20 cellular contexts compared by ENCODE assay signal in the genomic region with DNA sequence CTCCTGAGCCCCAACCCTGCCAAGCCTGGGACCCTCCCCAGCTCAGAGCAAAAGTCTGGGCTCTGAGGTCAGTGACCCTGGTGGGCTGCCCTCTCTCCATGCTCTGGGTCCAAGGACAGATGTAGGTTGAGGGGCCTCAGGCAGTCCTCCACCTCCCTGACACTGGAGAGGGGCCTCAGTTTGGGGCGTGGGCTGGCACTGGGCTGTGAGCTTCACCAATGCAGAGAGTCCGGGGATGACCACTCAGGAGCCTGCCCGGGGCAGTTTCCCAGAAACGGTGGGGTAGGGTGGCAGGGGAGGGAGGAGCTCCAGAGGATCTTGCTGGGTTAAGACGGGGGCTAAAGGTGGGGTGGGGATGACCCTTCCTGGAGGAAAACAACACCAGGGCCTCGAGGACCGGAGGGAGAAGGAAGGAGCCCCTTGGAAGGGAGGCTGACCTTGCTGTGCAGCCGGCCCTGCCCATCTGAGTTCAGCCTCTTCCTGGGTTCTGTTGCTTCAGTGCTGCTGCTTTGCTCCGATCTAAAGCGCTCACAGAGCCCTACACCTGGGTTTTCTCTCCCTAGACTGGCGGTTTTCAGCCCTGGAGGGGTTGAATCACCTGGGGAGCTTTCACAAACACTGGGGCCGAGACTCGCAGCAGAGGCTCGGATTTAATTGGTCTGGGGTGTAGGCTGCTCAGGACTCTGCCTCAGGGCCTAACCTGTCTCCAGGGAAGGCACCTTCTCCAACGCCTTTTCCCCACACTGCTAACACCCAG. TPM values are rescaled to one million over a fixed set of nuclear protein-coding genes. Genes with fewer than 3 reads are reported as not detected.
DNase-seq lines count a peak whose midpoint lies in the region; ATAC-seq, FAIRE-seq and TF ChIP-seq lines count a peak whose summit lies in the region.
"Had no signal": no experiment of that assay in that cellular context is flagged by ENCODE, and none has a peak within 500 bp of the region (broad histone marks: within the 10 kb centered on the region; RNA-seq: fewer than 3 reads in every experiment).

No MANE protein-coding gene starts in this region.

- H4K20me1 ChIP-seq in mammary epithelial cell (ENCODE audit: insufficient read depth, low read length): no peaks in the 10 kb centered on the region

- H3K79me2 ChIP-seq in mammary epithelial cell (ENCODE audit: insufficient read depth, low read length): no peaks in the 10 kb centered on the region

- 89% methylated on average over 8 of the region's 15 CpGs for WGBS in mammary epithelial cell (ENCODE audit: low coverage, missing lambda C conversion rate)
- WGBS in neuronal stem cell (ENCODE audit: extremely low coverage in 2 of 2, insufficient read length in 2 of 2, insufficient replicate concordance in 1 of 2), 2 donors: no CpG with 5 or more reads among the region's 15 CpGs

- H2AFZ ChIP-seq in mammary epithelial cell (ENCODE audit: low read depth, low read length) (no peak overlapping the region), neuronal stem cell (ENCODE audit: low read length) (peak overlapping the region; percentile 11)

- peak overlapping the region; percentile 41 for H3K18ac ChIP-seq in neuronal stem cell (ENCODE audit: low read length)

- no peaks in the 10 kb centered on the region for H3K36me3 Mint-ChIP-seq in CD8-positive, alpha-beta memory T cell
- H3K36me3 Mint-ChIP-seq: activated naive CD4-positive, alpha-beta T cell treated with anti-CD3 and anti-CD28 coated beads, Interleukin-2, amount 50 U/mL, for 72 hours; brain had no signal

- BruUV-seq in mammary epithelial cell (replicated peaks; lab: Mats Ljungman, UMichigan): no TSS peak

- H2AK5ac ChIP-seq in neuronal stem cell (ENCODE audit: low read depth, low read length): peak overlapping the region; percentile 27

- no peaks in the 10 kb centered on the region for H3K27me3 ChIP-seq in mammary epithelial cell (ENCODE audit: insufficient read depth, low read length)
- peaks cover 0 to 12% (median 2%) of the 10 kb centered on the region in 3 experiments for H3K27me3 ChIP-seq in neuronal stem cell (ENCODE audit: control insufficient read depth in 3 of 3, insufficient read depth in 3 of 3, low read depth in 1 of 3, low read length in 3 of 3)
- H3K27me3 ChIP-seq in CD8-positive, alpha-beta memory T cell (ENCODE audit: insufficient read depth, low read length, poor library complexity, severe bottlenecking): no peaks in the 10 kb centered on the region
- H3K27me3 ChIP-seq: dorsolateral prefrontal cortex, esophagus muscularis mucosa had no signal

- H3K79me1 ChIP-seq in neuronal stem cell (ENCODE audit: low read depth, low read length): no peaks in the 10 kb centered on the region

- H4K91ac ChIP-seq in neuronal stem cell (ENCODE audit: low read depth, low read length, poor library complexity): no peak overlapping the region

- H3K14ac ChIP-seq in neuronal stem cell (ENCODE audit: low read length): no peak overlapping the region

- H3K4me2 ChIP-seq in mammary epithelial cell (ENCODE audit: insufficient read depth, low read depth, low read length): no peak overlapping the region
- H3K4me2 ChIP-seq in neuronal stem cell (ENCODE audit: insufficient read depth, low read length, poor library complexity, severe bottlenecking): no peak overlapping the region

- no peak overlapping the region for H2BK120ac ChIP-seq in neuronal stem cell (ENCODE audit: low read depth, low read length)

- no peak overlapping the region for H4K8ac ChIP-seq in neuronal stem cell (ENCODE audit: low read depth, low read length)

- H3K27ac Mint-ChIP-seq in CD8-positive, alpha-beta memory T cell: peak overlapping the region in 1 of 8 donors; percentile 74
- H3K27ac Mint-ChIP-seq: activated CD4-positive, alpha-beta memory T cell treated with anti-CD3 and anti-CD28 coated beads, Interleukin-2, amount 10 ng/mL, durations not matched to agents 7 days and 5 days; activated naive CD4-positive, alpha-beta T cell treated with anti-CD3 and anti-CD28 coated beads, Interleukin-2, amount 50 U/mL, for 72 hours had no signal

- H3K9me3 ChIP-seq in mammary epithelial cell (replicated peaks; ENCODE audit: insufficient read depth, low read length): no peaks in the 10 kb centered on the region
- no peaks in the 10 kb centered on the region for H3K9me3 ChIP-seq in neuronal stem cell (replicated peaks in 1 of 2; ENCODE audit: control insufficient read depth in 2 of 2, insufficient read depth in 1 of 2, low read depth in 1 of 2, low read length in 2 of 2)
- no peaks in the 10 kb centered on the region for H3K9me3 ChIP-seq in CD8-positive, alpha-beta memory T cell (ENCODE audit: low read length)
- H3K9me3 ChIP-seq: esophagus muscularis mucosa had no signal

- peaks cover 0 to 9% (median 0%) of the 10 kb centered on the region in 3 donors for H3K4me1 Mint-ChIP-seq in CD8-positive, alpha-beta memory T cell

- no peak overlapping the region for H3K4ac ChIP-seq in neuronal stem cell (ENCODE audit: low read length)

- in situ Hi-C loops in mammary epithelial cell (cut with MboI; ENCODE audit: low sequenced_read_pairs in 2 of 2): no loop called here

- no peak overlapping the region for H2BK5ac ChIP-seq in neuronal stem cell (ENCODE audit: low read length)

- peaks cover 0 to 7% of the 10 kb centered on the region in 2 donors for H3K27me3 Mint-ChIP-seq in CD8-positive, alpha-beta memory T cell

- no peaks in the 10 kb centered on the region for H3K36me3 ChIP-seq in mammary epithelial cell (ENCODE audit: insufficient read depth, low read length)
- H3K36me3 ChIP-seq in neuronal stem cell (replicated peaks in 1 of 2; ENCODE audit: control insufficient read depth in 2 of 2, insufficient read depth in 2 of 2, low read length in 2 of 2): no peaks in the 10 kb centered on the region
- no peaks in the 10 kb centered on the region for H3K36me3 ChIP-seq in CD8-positive, alpha-beta memory T cell (ENCODE audit: insufficient read depth, low read length)
- H3K36me3 ChIP-seq: esophagus muscularis mucosa had no signal

- DNase-seq in NCI-H1417 treated with DMSO at 0.1 percent for 48 hours (lab: John Stamatoyannopoulos, UW) (peak; percentile 15), mammary epithelial cell (peak; percentile 22), neuronal stem cell (ENCODE audit: low spot score) (no peak), RKO (ENCODE audit: low spot score) (no peak), SK-N-DZ (ENCODE audit: low spot score) (no peak)
- no peak for DNase-seq in CD8-positive, alpha-beta memory T cell
- DNase-seq: activated CD4-positive, alpha-beta memory T cell treated with anti-CD3 and anti-CD28 coated beads, Interleukin-2, amount 10 ng/mL, durations not matched to agents 7 days and 5 days; activated T-cell treated with anti-CD3 and anti-CD28 coated beads, Interleukin-2, amount 50 U/mL, for 4 hours; dorsolateral prefrontal cortex; GF-D8; KG1; NCI-H1092; nephron progenitor cell; SHP77 had no signal

- H3K27ac ChIP-seq in mammary epithelial cell (ENCODE audit: insufficient read depth, low read depth, low read length) (no peak overlapping the region), neuronal stem cell (replicated peaks; ENCODE audit: low read length) (no peak overlapping the region)
- no peak overlapping the region for H3K27ac ChIP-seq in CD8-positive, alpha-beta memory T cell (ENCODE audit: low read depth, low read length)
- H3K27ac ChIP-seq: esophagus muscularis mucosa, VCaP had no signal

- dilution Hi-C loops in mammary epithelial cell (cut with HindIII; ENCODE audit: low sequenced_read_pairs): no loop called here

- H2BK12ac ChIP-seq in neuronal stem cell (ENCODE audit: low read length): peak overlapping the region; percentile 41

- no peak overlapping the region for H3K4me3 ChIP-seq in mammary epithelial cell (replicated peaks in 1 of 3; ENCODE audit: insufficient read depth in 1 of 3, low read depth in 2 of 3, low read length in 3 of 3)
- no peak overlapping the region for H3K4me3 ChIP-seq in neuronal stem cell (ENCODE audit: low read length in 2 of 2)
- no peak overlapping the region for H3K4me3 ChIP-seq in CD8-positive, alpha-beta memory T cell (ENCODE audit: low read length)
- H3K4me3 ChIP-seq: dorsolateral prefrontal cortex, esophagus muscularis mucosa had no signal

- H3K4me3 Mint-ChIP-seq in CD8-positive, alpha-beta memory T cell: no peak overlapping the region
- H3K4me3 Mint-ChIP-seq: activated CD4-positive, alpha-beta memory T cell treated with anti-CD3 and anti-CD28 coated beads, Interleukin-2, amount 10 ng/mL, durations not matched to agents 7 days and 5 days; activated T-cell treated with anti-CD3 and anti-CD28 coated beads, Interleukin-2, amount 50 U/mL, for 4 hours; brain; nephron progenitor cell had no signal

- POLR2A ChIA-PET in CD8-positive, alpha-beta memory T cell (lab: Charles Lee): no interaction called here

- peak; percentile 40 for FAIRE-seq in G401.6 (lab: Jason Lieb, UNC)

- peak overlapping the region; percentile 17 for H2BK15ac ChIP-seq in neuronal stem cell (ENCODE audit: low read length)

- H3K23ac ChIP-seq in neuronal stem cell (ENCODE audit: low read depth, low read length, poor library complexity): peak overlapping the region; percentile 8

- CTCF ChIA-PET in mammary epithelial cell (lab: Charles Lee; ENCODE audit: low non-redundant PET): no interaction called here
- CTCF ChIA-PET in CD8-positive, alpha-beta memory T cell (lab: Charles Lee): no interaction called here

- no peak for ATAC-seq in GM18502 (IDR thresholded peaks at IDR 0.05; ENCODE audit: poor library complexity, unreplicated experiment)
- ATAC-seq: activated naive CD4-positive, alpha-beta T cell treated with anti-CD3 and anti-CD28 coated beads, Interleukin-2, amount 50 U/mL, for 72 hours had no signal

- no peaks in the 10 kb centered on the region for H3K9me3 Mint-ChIP-seq in CD8-positive, alpha-beta memory T cell
- H3K9me3 Mint-ChIP-seq: activated CD4-positive, alpha-beta memory T cell treated with anti-CD3 and anti-CD28 coated beads, Interleukin-2, amount 10 ng/mL, durations not matched to agents 7 days and 5 days; activated naive CD4-positive, alpha-beta T cell treated with anti-CD3 and anti-CD28 coated beads, Interleukin-2, amount 50 U/mL, for 72 hours; activated T-cell treated with anti-CD3 and anti-CD28 coated beads, Interleukin-2, amount 50 U/mL, for 4 hours; nephron progenitor cell had no signal

- intact Hi-C loops in mammary epithelial cell (cut with micrococcal nuclease): loop anchor here (2.0 kb wide), 1 partner anchor 15 kb away; no protein-coding TSS in a partner anchor

- H3K9ac ChIP-seq in mammary epithelial cell (ENCODE audit: insufficient read depth, low read length): no peak overlapping the region
- peak overlapping the region; percentile 45 for H3K9ac ChIP-seq in neuronal stem cell (ENCODE audit: low read depth, low read length, poor library complexity)

- H3K4me1 ChIP-seq in mammary epithelial cell (ENCODE audit: insufficient read depth, low read length): peaks cover 17% of the 10 kb centered on the region
- H3K4me1 ChIP-seq in neuronal stem cell (ENCODE audit: control insufficient read depth in 2 of 2, insufficient read depth in 1 of 2, low read depth in 1 of 2, low read length in 2 of 2): peaks cover 14 to 19% of the 10 kb centered on the region in 2 donors
- H3K4me1 ChIP-seq in CD8-positive, alpha-beta memory T cell (ENCODE audit: insufficient read depth, low read length): no peaks in the 10 kb centered on the region

- no peak for TF ChIP-seq CTCF in mammary epithelial cell (conservative IDR thresholded peaks at IDR 0.05 in 1 of 2, IDR thresholded peaks at IDR 0.05 in 1 of 2; ENCODE audit: extremely low read depth in 1 of 2, insufficient read depth in 1 of 2, low read depth in 1 of 2, low read length in 2 of 2)

RNA-seq across cellular contexts. Expression of gene SMAD7, which starts 40.7 kb away (rescaled TPM):
- total RNA-seq in mammary epithelial cell: 10 to 100 TPM; 15.7 to 20.0 TPM
- 8.2 TPM for polyA plus RNA-seq in mammary epithelial cell
- polyA minus RNA-seq in mammary epithelial cell: 53.8 TPM
- polyA plus RNA-seq in neuronal stem cell (2013, experiment 1 of 2): 0.57 TPM
- 0.79 TPM for polyA plus RNA-seq in neuronal stem cell (2013, experiment 2 of 2)
- 9.8 and 14.5 TPM in 2 replicates for polyA plus RNA-seq in SK-N-DZ (2014; cell fraction: cytosol; rRNA removed)
- 6.3 and 6.9 TPM in 2 replicates for polyA plus RNA-seq in SK-N-DZ (2014; cell fraction: nucleus; rRNA removed)
- total RNA-seq in CD8-positive, alpha-beta memory T cell: 10 to 100 TPM; 23.3 TPM
- polyA plus RNA-seq in CD8-positive, alpha-beta memory T cell: 7.0 TPM

Comparison
In these comparisons a context has a peak if more than half of its experiments do, and no peak if none do; other contexts are left out.
1. DNase-seq: peak in NCI-H1417 treated with DMSO at 0.1 percent for 48 hours (single experiment) and mammary epithelial cell (single experiment); none in neuronal stem cell (single experiment), RKO (single experiment), SK-N-DZ (single experiment) and CD8-positive, alpha-beta memory T cell (0 of 5).